8 cellular contexts compared by ENCODE assay signal in the genomic region with DNA sequence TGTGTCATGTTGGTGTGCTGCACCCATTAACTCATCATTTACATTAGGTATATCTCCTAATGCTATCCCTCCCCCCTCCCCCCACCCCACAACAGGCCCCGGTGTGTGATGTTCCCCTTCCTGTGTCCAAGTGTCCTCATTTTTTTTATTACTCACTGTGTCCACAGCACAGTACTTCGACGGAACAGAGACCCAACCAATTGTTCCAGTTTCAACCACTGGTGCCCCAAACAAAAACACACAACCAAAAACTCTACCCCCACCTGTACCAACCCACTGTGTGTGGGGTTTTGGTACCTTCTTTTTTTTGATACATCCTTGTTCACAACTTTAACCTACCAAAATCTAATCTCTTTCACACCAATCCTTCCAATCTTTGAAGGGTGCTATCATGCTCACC. TPM values are rescaled to one million over a fixed set of nuclear protein-coding genes. Genes with fewer than 3 reads are reported as not detected.
DNase-seq lines count a peak whose midpoint lies in the region; ATAC-seq lines count a peak whose summit lies in the region.
"Not testable (repeated sequence)": the region's sequence is repeated elsewhere in the genome, so short reads cannot be mapped to it uniquely, and the experiment has no call there.

No MANE protein-coding gene starts in this region.

- H3K36me3 Mint-ChIP-seq in CD4-positive, alpha-beta memory T cell = peaks cover under 1 to 28% of the 10 kb centered on the region in 2 donors
- not testable (repeated sequence) for H3K36me3 Mint-ChIP-seq in T-helper 17 cell (ENCODE audit: low read depth)
- H3K36me3 Mint-ChIP-seq in activated T-helper 17 cell treated with anti-CD3 and anti-CD28 coated beads, Interleukin-2, amount 50 U/mL, for 72 hours (ENCODE audit: low read depth) = peaks cover 80% of the 10 kb centered on the region
- H3K36me3 Mint-ChIP-seq in central memory CD8-positive, alpha-beta T cell (ENCODE audit: insufficient read depth) = peaks cover 25% of the 10 kb centered on the region
- peaks cover 0 to 53% (median 11%) of the 10 kb centered on the region in 3 donors for H3K36me3 Mint-ChIP-seq in naive thymus-derived CD8-positive, alpha-beta T cell
- peaks cover 16 to 34% of the 10 kb centered on the region in 2 donors for H3K36me3 Mint-ChIP-seq in stimulated activated naive B cell treated with anti-CD40 and anti-IgM and Interleukin-4, amounts not matched to agents 10 μg/mL and 1 μg/mL and 100 μg/mL, for 72 hours

- not testable (repeated sequence) for H3K27me3 ChIP-seq in CD4-positive, alpha-beta memory T cell (ENCODE audit: insufficient read depth, low read length)

- CTCF ChIA-PET in CD4-positive, alpha-beta memory T cell (lab: Charles Lee; ENCODE audit: partially characterized antibody) = interaction anchor here (1.3 to 3.2 kb wide), 4 partner anchors 13 to 26 kb away, joined by 4 to 16 read pairs (median 10); no protein-coding TSS in a partner anchor

- peaks cover 0 to 46% (median 32%) of the 10 kb centered on the region in 4 donors for H3K4me1 Mint-ChIP-seq in CD4-positive, alpha-beta memory T cell
- H3K4me1 Mint-ChIP-seq in T-helper 17 cell = peaks cover 29% of the 10 kb centered on the region
- peaks cover 17% of the 10 kb centered on the region for H3K4me1 Mint-ChIP-seq in activated T-helper 17 cell treated with anti-CD3 and anti-CD28 coated beads, Interleukin-2, amount 50 U/mL, for 72 hours
- peaks cover 40% of the 10 kb centered on the region for H3K4me1 Mint-ChIP-seq in central memory CD8-positive, alpha-beta T cell
- peaks cover 17 to 54% (median 34%) of the 10 kb centered on the region in 4 donors for H3K4me1 Mint-ChIP-seq in naive thymus-derived CD8-positive, alpha-beta T cell
- H3K4me1 Mint-ChIP-seq in stimulated activated naive B cell treated with anti-CD40 and anti-IgM and Interleukin-4, amounts not matched to agents 10 μg/mL and 1 μg/mL and 100 μg/mL, for 72 hours = peaks cover 18 to 38% of the 10 kb centered on the region in 2 donors

- peak overlapping the region in 6 of 7 donors; percentile 37 to 82 (median 50) for H3K27ac Mint-ChIP-seq in CD4-positive, alpha-beta memory T cell
- not testable (repeated sequence) for H3K27ac Mint-ChIP-seq in T-helper 17 cell
- H3K27ac Mint-ChIP-seq in activated T-helper 17 cell treated with anti-CD3 and anti-CD28 coated beads, Interleukin-2, amount 50 U/mL, for 72 hours = peak overlapping the region; percentile 53
- peak overlapping the region; percentile 82 for H3K27ac Mint-ChIP-seq in central memory CD8-positive, alpha-beta T cell (ENCODE audit: low read depth)
- H3K27ac Mint-ChIP-seq in naive thymus-derived CD8-positive, alpha-beta T cell = peak overlapping the region in 9 of 10 donors; percentile 27 to 91 (median 69)
- peak overlapping the region; percentile 75 for H3K27ac Mint-ChIP-seq in stimulated activated naive B cell treated with anti-CD40 and anti-IgM and Interleukin-4, amounts not matched to agents 10 μg/mL and 1 μg/mL and 100 μg/mL, for 72 hours

- POLR2A ChIA-PET in CD4-positive, alpha-beta memory T cell (lab: Charles Lee; ENCODE audit: partially characterized antibody) = interaction anchor here (1.3 kb wide), 1 partner anchor 120 kb away, joined by 3 read pairs; the partner anchor contains the start of gene SEPTIN11
- POLR2A ChIA-PET in naive thymus-derived CD8-positive, alpha-beta T cell (lab: Charles Lee) = interaction anchor here (0.7 to 2.1 kb wide), 4 partner anchors 9 to 118 kb away, joined by 3 to 8 read pairs (median 5); partner anchors contain the start of gene CCNG2

- ATAC-seq in GM19455 (IDR thresholded peaks at IDR 0.05; ENCODE audit: unreplicated experiment) = peak; percentile 50
- peak; percentile 49 for ATAC-seq in HG02763 (IDR thresholded peaks at IDR 0.05; ENCODE audit: unreplicated experiment)
- not testable (repeated sequence) for ATAC-seq in T-helper 17 cell; central memory CD8-positive, alpha-beta T cell (replicated peaks; ENCODE audit: extremely low read depth, poor library complexity, severe bottlenecking); naive thymus-derived CD8-positive, alpha-beta T cell
- ATAC-seq in activated T-helper 17 cell treated with anti-CD3 and anti-CD28 coated beads, Interleukin-2, amount 50 U/mL, for 72 hours (replicated peaks) = peak; percentile 59
- ATAC-seq in stimulated activated naive B cell treated with anti-CD40 and anti-IgM and Interleukin-4, amounts not matched to agents 10 μg/mL and 1 μg/mL and 100 μg/mL, for 72 hours (replicated peaks) = peak; percentile 22 to 49

- H3K27ac ChIP-seq in CD4-positive, alpha-beta memory T cell (ENCODE audit: low read depth, low read length) = not testable (repeated sequence)

- DNase-seq in CD4-positive, alpha-beta memory T cell; T-helper 17 cell; central memory CD8-positive, alpha-beta T cell (ENCODE audit: low spot score in 2 of 2); naive thymus-derived CD8-positive, alpha-beta T cell; stimulated activated naive B cell treated with anti-CD40 and anti-IgM and Interleukin-4, amounts not matched to agents 10 μg/mL and 1 μg/mL and 100 μg/mL, for 72 hours: not testable (repeated sequence)

- peaks cover 18% of the 10 kb centered on the region for H3K36me3 ChIP-seq in CD4-positive, alpha-beta memory T cell (ENCODE audit: insufficient read depth, low read length)

- H3K27me3 Mint-ChIP-seq in CD4-positive, alpha-beta memory T cell; T-helper 17 cell; activated T-helper 17 cell treated with anti-CD3 and anti-CD28 coated beads, Interleukin-2, amount 50 U/mL, for 72 hours; central memory CD8-positive, alpha-beta T cell; naive thymus-derived CD8-positive, alpha-beta T cell; stimulated activated naive B cell treated with anti-CD40 and anti-IgM and Interleukin-4, amounts not matched to agents 10 μg/mL and 1 μg/mL and 100 μg/mL, for 72 hours: not testable (repeated sequence)

- H3K9me3 Mint-ChIP-seq in CD4-positive, alpha-beta memory T cell; activated T-helper 17 cell treated with anti-CD3 and anti-CD28 coated beads, Interleukin-2, amount 50 U/mL, for 72 hours; central memory CD8-positive, alpha-beta T cell; naive thymus-derived CD8-positive, alpha-beta T cell; stimulated activated naive B cell treated with anti-CD40 and anti-IgM and Interleukin-4, amounts not matched to agents 10 μg/mL and 1 μg/mL and 100 μg/mL, for 72 hours: not testable (repeated sequence)

- not testable (repeated sequence) for H3K9me3 ChIP-seq in CD4-positive, alpha-beta memory T cell (ENCODE audit: control insufficient read depth in 1 of 2, low read length in 2 of 2); T-helper 17 cell (ENCODE audit: control insufficient read depth, low read length, poor library complexity, severe bottlenecking)

- H3K4me3 ChIP-seq in CD4-positive, alpha-beta memory T cell (ENCODE audit: low read length in 2 of 2) = not testable (repeated sequence)

- H3K4me1 ChIP-seq in CD4-positive, alpha-beta memory T cell (ENCODE audit: insufficient read depth, low read length) = peaks cover 69% of the 10 kb centered on the region

- intact Hi-C loops in CD4-positive, alpha-beta memory T cell (cut with micrococcal nuclease) = not testable (repeated sequence)

- peak overlapping the region in 6 of 8 donors; percentile 3 to 33 (median 24) for H3K4me3 Mint-ChIP-seq in CD4-positive, alpha-beta memory T cell
- H3K4me3 Mint-ChIP-seq in T-helper 17 cell = peak overlapping the region; percentile 31
- not testable (repeated sequence) for H3K4me3 Mint-ChIP-seq in activated T-helper 17 cell treated with anti-CD3 and anti-CD28 coated beads, Interleukin-2, amount 50 U/mL, for 72 hours
- H3K4me3 Mint-ChIP-seq in central memory CD8-positive, alpha-beta T cell = peak overlapping the region; percentile 1
- H3K4me3 Mint-ChIP-seq in naive thymus-derived CD8-positive, alpha-beta T cell = peak overlapping the region in 8 of 10 donors; percentile 10 to 52 (median 44)
- peak overlapping the region; percentile 5 to 55 for H3K4me3 Mint-ChIP-seq in stimulated activated naive B cell treated with anti-CD40 and anti-IgM and Interleukin-4, amounts not matched to agents 10 μg/mL and 1 μg/mL and 100 μg/mL, for 72 hours

RNA-seq across cellular contexts. Expression of gene CCNI, which starts 6.3 kb away (rescaled TPM):
- 100 to 1,000 TPM; 353 to 360 TPM for total RNA-seq in CD4-positive, alpha-beta memory T cell
- 100 to 1,000 TPM; 226 to 370 TPM for polyA plus RNA-seq in CD4-positive, alpha-beta memory T cell
- total RNA-seq in T-helper 17 cell = 100 to 1,000 TPM; 292 to 317 TPM
- total RNA-seq in activated T-helper 17 cell treated with anti-CD3 and anti-CD28 coated beads, Interleukin-2, amount 50 U/mL, for 72 hours = 100 to 1,000 TPM; 182 to 306 TPM
- 100 to 1,000 TPM; 309 to 315 TPM for total RNA-seq in naive thymus-derived CD8-positive, alpha-beta T cell
- 100 to 1,000 TPM; 304 to 350 (median 348) TPM for polyA plus RNA-seq in naive thymus-derived CD8-positive, alpha-beta T cell
